In the genomic region with DNA sequence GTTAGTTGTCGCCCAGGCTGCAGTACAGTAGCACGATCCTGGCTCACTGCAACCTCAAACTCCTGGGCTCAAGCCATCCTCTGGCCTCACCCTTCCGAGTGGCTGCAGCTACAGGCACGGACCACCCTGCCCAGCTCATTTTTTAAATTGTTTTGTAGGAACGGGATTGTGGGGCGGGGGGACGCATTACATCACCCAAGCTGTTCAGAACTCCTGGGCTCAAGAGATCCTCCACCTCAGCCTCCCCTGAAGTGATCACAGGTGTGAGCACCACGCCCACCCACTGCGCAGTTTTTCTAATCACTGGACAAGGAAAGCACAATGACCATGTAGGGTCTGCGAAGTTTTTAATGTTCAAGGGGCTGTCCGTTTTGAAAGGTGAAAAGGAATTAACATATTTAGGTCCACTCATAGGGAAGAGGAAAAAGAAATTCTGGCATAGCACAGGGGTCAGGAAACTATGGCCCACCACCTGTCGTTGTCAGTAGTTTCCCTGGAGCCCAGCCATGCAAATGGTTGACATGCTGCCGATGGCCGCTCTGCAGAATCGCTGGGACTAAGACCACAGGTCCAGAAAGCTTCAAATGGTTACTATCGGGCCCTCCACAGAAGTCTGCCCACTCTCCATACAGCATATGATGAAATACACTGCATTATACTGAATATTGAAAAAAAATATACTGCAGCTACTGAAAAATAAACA, we compare ENCODE assay signal across 23 cellular contexts.
"Had no signal": no experiment of that assay in that cellular context is flagged by ENCODE, and none has a peak within 500 bp of the region (broad histone marks: within the 10 kb centered on the region; RNA-seq: fewer than 3 reads in every experiment).

No MANE protein-coding gene starts in this region.

- H3K4me3 Mint-ChIP-seq: activated CD4-positive, alpha-beta memory T cell treated with anti-CD3 and anti-CD28 coated beads for 36 hours; activated CD4-positive, alpha-beta T cell treated with anti-CD3 and anti-CD28 coated beads, Interleukin-2, amount 10 ng/mL, durations not matched to agents 24 days and 14 days; activated naive CD4-positive, alpha-beta T cell treated with anti-CD3 and anti-CD28 coated beads for 36 hours; activated naive CD8-positive, alpha-beta T cell treated with anti-CD3 and anti-CD28 coated beads for 36 hours; activated T-helper 1 cell treated with anti-CD3 and anti-CD28 coated beads, Interleukin-12 subunit alpha, Interleukin-12 subunit beta, Interleukin-2, Interleukin-4 antibody, amounts not matched to agents 30 ng/mL and 10 ng/mL and 1 ng/mL, durations not matched to agents 14 hours and 24 hours and 36 hours; memory B cell; natural killer cell treated with Interleukin-12 subunit alpha and Interleukin-12 subunit beta and Interleukin-15 and Interleukin-18, amount 100 ng/mL, for 72 hours had no signal

- DNase-seq: activated CD4-positive, alpha-beta memory T cell treated with anti-CD3 and anti-CD28 coated beads for 36 hours; activated CD4-positive, alpha-beta T cell treated with anti-CD3 and anti-CD28 coated beads, Interleukin-2, amount 10 ng/mL, durations not matched to agents 24 days and 14 days; activated CD8-positive, alpha-beta memory T cell treated with anti-CD3 and anti-CD28 coated beads, Interleukin-2, amount 50 U/mL, for 4 hours; activated effector memory CD4-positive, alpha-beta T cell treated with anti-CD3 and anti-CD28 coated beads, Interleukin-2, amount 50 U/mL, for 16 hours; activated naive CD4-positive, alpha-beta T cell treated with anti-CD3 and anti-CD28 coated beads for 36 hours; activated naive CD8-positive, alpha-beta T cell treated with anti-CD3 and anti-CD28 coated beads for 36 hours; activated T-cell treated with anti-CD3 and anti-CD28 coated beads, Interleukin-2, amount 50 U/mL, for 1 hour; aorta; dermis blood vessel endothelial cell; effector CD4-positive, alpha-beta T cell; ovary; spleen; stimulated activated naive CD4-positive, alpha-beta T cell had no signal

- ATAC-seq: natural killer cell treated with Interleukin-12 subunit alpha and Interleukin-12 subunit beta and Interleukin-15 and Interleukin-18, amount 100 ng/mL, for 72 hours had no signal

- H3K27me3 ChIP-seq: adrenal gland, body of pancreas, hepatocyte, neutrophil, ovary, right atrium auricular region, spleen, tibial nerve had no signal

- H3K4me1 ChIP-seq: adrenal gland, body of pancreas, right atrium auricular region, spleen, tibial nerve had no signal

- H3K27ac ChIP-seq: adrenal gland, body of pancreas, epithelial cell of prostate, neutrophil, ovary, right atrium auricular region, spleen, tibial nerve had no signal

- H3K79me2 ChIP-seq: hepatocyte had no signal

- H3K27ac Mint-ChIP-seq: activated CD4-positive, alpha-beta memory T cell treated with anti-CD3 and anti-CD28 coated beads for 36 hours; activated CD4-positive, alpha-beta T cell treated with anti-CD3 and anti-CD28 coated beads, Interleukin-2, amount 10 ng/mL, durations not matched to agents 24 days and 14 days; activated naive CD4-positive, alpha-beta T cell treated with anti-CD3 and anti-CD28 coated beads for 36 hours; activated naive CD8-positive, alpha-beta T cell treated with anti-CD3 and anti-CD28 coated beads for 36 hours; activated T-helper 1 cell treated with anti-CD3 and anti-CD28 coated beads, Interleukin-12 subunit alpha, Interleukin-12 subunit beta, Interleukin-2, Interleukin-4 antibody, amounts not matched to agents 30 ng/mL and 10 ng/mL and 1 ng/mL, durations not matched to agents 14 hours and 24 hours and 36 hours; memory B cell; natural killer cell treated with Interleukin-12 subunit alpha and Interleukin-12 subunit beta and Interleukin-15 and Interleukin-18, amount 100 ng/mL, for 72 hours had no signal

- H2AFZ ChIP-seq: hepatocyte had no signal

- H3K36me3 ChIP-seq: ovary had no signal

- H3K4me1 Mint-ChIP-seq: activated naive CD8-positive, alpha-beta T cell treated with anti-CD3 and anti-CD28 coated beads for 36 hours; memory B cell had no signal

- H3K9me3 Mint-ChIP-seq: activated CD4-positive, alpha-beta memory T cell treated with anti-CD3 and anti-CD28 coated beads for 36 hours; activated CD4-positive, alpha-beta T cell treated with anti-CD3 and anti-CD28 coated beads, Interleukin-2, amount 10 ng/mL, durations not matched to agents 24 days and 14 days; activated naive CD4-positive, alpha-beta T cell treated with anti-CD3 and anti-CD28 coated beads for 36 hours; activated naive CD8-positive, alpha-beta T cell treated with anti-CD3 and anti-CD28 coated beads for 36 hours; activated T-helper 1 cell treated with anti-CD3 and anti-CD28 coated beads, Interleukin-12 subunit alpha, Interleukin-12 subunit beta, Interleukin-2, Interleukin-4 antibody, amounts not matched to agents 30 ng/mL and 10 ng/mL and 1 ng/mL, durations not matched to agents 14 hours and 24 hours and 36 hours; memory B cell; natural killer cell treated with Interleukin-12 subunit alpha and Interleukin-12 subunit beta and Interleukin-15 and Interleukin-18, amount 100 ng/mL, for 72 hours had no signal

- H3K9me3 ChIP-seq: adrenal gland, body of pancreas, neutrophil, ovary, right atrium auricular region, spleen, tibial nerve had no signal

- H3K4me3 ChIP-seq: adrenal gland, body of pancreas, hepatocyte, ovary, right atrium auricular region, spleen, tibial nerve had no signal

- H3K4me2 ChIP-seq: hepatocyte had no signal

- H3K27me3 Mint-ChIP-seq: activated CD4-positive, alpha-beta memory T cell treated with anti-CD3 and anti-CD28 coated beads for 36 hours; activated CD4-positive, alpha-beta T cell treated with anti-CD3 and anti-CD28 coated beads, Interleukin-2, amount 10 ng/mL, durations not matched to agents 24 days and 14 days; activated naive CD8-positive, alpha-beta T cell treated with anti-CD3 and anti-CD28 coated beads for 36 hours; memory B cell; natural killer cell treated with Interleukin-12 subunit alpha and Interleukin-12 subunit beta and Interleukin-15 and Interleukin-18, amount 100 ng/mL, for 72 hours had no signal
